In genomic region chr17:71269201-71269600, GRCh38 we compare ENCODE assay signal across 26 cellular contexts.
"Had no signal": no experiment of that assay in that cellular context is flagged by ENCODE, and none has a peak within 500 bp of the region (broad histone marks: within the 10 kb centered on the region; RNA-seq: fewer than 3 reads in every experiment).

No MANE protein-coding gene starts in this region.

- FAIRE-seq: urothelium cell line had no signal

- H3K27me3 ChIP-seq: stomach, suprapubic skin, testis, thyroid gland, tibial artery, transverse colon, upper lobe of left lung, upper lobe of right lung, uterus, vagina had no signal

- H3K36me3 ChIP-seq: stomach, suprapubic skin, thoracic aorta, thyroid gland, tibial artery, transverse colon, upper lobe of left lung, upper lobe of right lung, uterus, vagina had no signal

- H3K4me1 ChIP-seq: stomach, suprapubic skin, testis, thyroid gland, tibial artery, transverse colon, upper lobe of left lung, upper lobe of right lung, uterus, vagina had no signal

- H3K4me3 ChIP-seq: stomach, suprapubic skin, testis, thoracic aorta, thyroid gland, tibial artery, transverse colon, upper lobe of left lung, upper lobe of right lung, uterus, vagina had no signal

- H3K9me3 ChIP-seq: testis, upper lobe of right lung, uterus, vagina had no signal

- DNase-seq: stimulated activated CD4-positive, alpha-beta T cell treated with anti-CD3 and anti-CD28 coated beads, Interleukin-2, amount 100 ng/mL, for 48 hours; stimulated activated CD4-positive, alpha-beta T cell treated with anti-CD3 and anti-CD28 coated beads, Interleukin-4, amount 100 ng/mL, for 1 hour; stimulated activated CD4-positive, alpha-beta T cell treated with anti-CD3 and anti-CD28 coated beads, Interleukin-4, amount 100 ng/mL, for 24 hours; stimulated activated CD4-positive, alpha-beta T cell treated with anti-CD3 and anti-CD28 coated beads, Interleukin-4, amount 100 ng/mL, for 4 hours; stimulated activated CD8-positive, alpha-beta memory T cell treated with anti-CD3 and anti-CD28 coated beads, Interleukin-4, amount 100 ng/mL, for 48 hours; stimulated activated naive B cell treated with anti-CD40 and anti-IgM and Interleukin-4, amounts not matched to agents 10 μg/mL and 1 μg/mL and 100 μg/mL, for 72 hours; stimulated activated naive CD4-positive, alpha-beta T cell; stimulated activated naive CD4-positive, alpha-beta T cell treated with Interleukin-2 at 50 U/mL for 16 hours; stimulated activated naive CD8-positive, alpha-beta T cell treated with anti-CD3 and anti-CD28 coated beads, Interleukin-15, amount 100 ng/mL, for 72 hours; stimulated activated naive CD8-positive, alpha-beta T cell treated with anti-CD3 and anti-CD28 coated beads, Interleukin-15, Interleukin-2, amounts not matched to agents 100 U/mL and 50 U/mL, for 24 hours; stomach; substantia nigra; testis; thyroid gland; tibial artery; transverse colon; trophoblast cell; upper lobe of left lung; upper lobe of right lung; uterus had no signal

- H3K27ac ChIP-seq: stomach, suprapubic skin, testis, thoracic aorta, thyroid gland, tibial artery, transverse colon, upper lobe of left lung, upper lobe of right lung, uterus, vagina had no signal

- ATAC-seq: stimulated activated effector memory CD8-positive, alpha-beta T cell treated with anti-CD3 and anti-CD28 coated beads, Interleukin-12 subunit alpha, Interleukin-12 subunit beta, amount 100 ng/mL, for 72 hours; stimulated activated memory B cell treated with anti-CD40 and anti-IgM and Interleukin-4, amounts not matched to agents 10 μg/mL and 1 μg/mL and 100 μg/mL, for 72 hours; stimulated activated naive B cell treated with anti-CD40 and anti-IgM and Interleukin-4, amounts not matched to agents 10 μg/mL and 1 μg/mL and 100 μg/mL, for 72 hours; stimulated activated naive CD8-positive, alpha-beta T cell treated with anti-CD3 and anti-CD28 coated beads, Interleukin-15, amount 100 ng/mL, for 72 hours; stimulated activated naive CD8-positive, alpha-beta T cell treated with anti-CD3 and anti-CD28 coated beads, Interleukin-15, Interleukin-2, amounts not matched to agents 100 U/mL and 50 U/mL, for 24 hours; upper lobe of right lung had no signal
